Comparison of ENCODE assay signal across 26 cellular contexts in the genomic region with DNA sequence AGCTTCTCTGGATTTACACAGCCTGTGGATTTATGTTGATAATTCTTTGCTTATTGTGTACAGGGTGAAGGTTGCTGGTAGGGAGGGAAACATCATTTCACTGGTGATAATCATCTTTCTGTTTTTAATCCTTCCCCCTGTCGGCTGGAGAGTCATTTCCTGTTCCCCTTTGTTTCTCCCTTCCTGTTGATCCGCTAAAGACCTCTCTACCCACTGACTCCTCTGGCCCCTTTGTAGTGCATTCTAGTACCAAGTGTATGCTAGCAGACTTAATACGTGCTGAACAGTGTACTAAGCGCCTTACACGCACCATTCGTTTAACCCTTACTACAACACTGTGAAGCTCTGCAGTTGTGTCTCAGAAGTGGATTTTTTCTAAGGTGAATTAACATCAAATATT. TPM values are rescaled to one million over a fixed set of nuclear protein-coding genes. Genes with fewer than 3 reads are reported as not detected.
DNase-seq lines count a peak whose midpoint lies in the region; ATAC-seq and TF ChIP-seq lines count a peak whose summit lies in the region.
"Had no signal": no experiment of that assay in that cellular context is flagged by ENCODE, and none has a peak within 500 bp of the region (broad histone marks: within the 10 kb centered on the region; RNA-seq: fewer than 3 reads in every experiment).

No MANE protein-coding gene starts in this region.

- peak overlapping the region; percentile 99 for H3K27ac Mint-ChIP-seq in endothelial cell (ENCODE audit: unreplicated experiment)
- H3K27ac Mint-ChIP-seq: B cell; endodermal cell; neural progenitor cell; stimulated activated memory B cell treated with anti-CD40 and anti-IgM and Interleukin-4, amounts not matched to agents 10 μg/mL and 1 μg/mL and 100 μg/mL, for 72 hours; T-helper 17 cell had no signal

- H3K9me3 ChIP-seq in right atrium auricular region: peaks cover 0 to 6% of the 10 kb centered on the region in 2 donors
- no peaks in the 10 kb centered on the region for H3K9me3 ChIP-seq in right lobe of liver
- H3K9me3 ChIP-seq in suprapubic skin: no peaks in the 10 kb centered on the region
- H3K9me3 ChIP-seq: mucosa of descending colon, SJSA1, thyroid gland had no signal

- TF ChIP-seq POLR2A in right lobe of liver (IDR thresholded peaks at IDR 0.05) (no peak), suprapubic skin (IDR thresholded peaks at IDR 0.05) (no peak)

- H3K4me3 Mint-ChIP-seq in endothelial cell (ENCODE audit: unreplicated experiment): peak overlapping the region; percentile 26
- H3K4me3 Mint-ChIP-seq: B cell; endodermal cell; neural progenitor cell; stimulated activated memory B cell treated with anti-CD40 and anti-IgM and Interleukin-4, amounts not matched to agents 10 μg/mL and 1 μg/mL and 100 μg/mL, for 72 hours; T-helper 17 cell had no signal

- peaks cover 4% of the 10 kb centered on the region for H3K36me3 Mint-ChIP-seq in endothelial cell (ENCODE audit: low read depth, unreplicated experiment)
- H3K36me3 Mint-ChIP-seq: neural progenitor cell; stimulated activated memory B cell treated with anti-CD40 and anti-IgM and Interleukin-4, amounts not matched to agents 10 μg/mL and 1 μg/mL and 100 μg/mL, for 72 hours had no signal

- DNase-seq in Right ventricle myocardium superior (no peak), right atrium auricular region (ENCODE audit: low spot score) (no peak), endothelial cell (ENCODE audit: low spot score) (no peak), right lobe of liver (no peak), cerebellar nuclear complex (lab: John Stamatoyannopoulos, UW) (no peak), suprapubic skin (ENCODE audit: low spot score in 2 of 2) (no peak)
- DNase-seq: 8988T; activated naive CD4-positive, alpha-beta T cell treated with anti-CD3 and anti-CD28 coated beads, Interleukin-2, amount 50 U/mL, for 16 hours; activated T-cell treated with anti-CD3 and anti-CD28 coated beads, Interleukin-2, amount 50 U/mL, for 48 hours; COR-L47; endodermal cell; Kasumi-1; mucosa of descending colon; NCI-H146; NCI-H748 treated with DMSO at 0.1 percent for 48 hours; PC-3; retina; T-helper 17 cell; thyroid gland had no signal

- H3K36me3 ChIP-seq in right atrium auricular region (no peaks in the 10 kb centered on the region), right lobe of liver (no peaks in the 10 kb centered on the region), suprapubic skin (no peaks in the 10 kb centered on the region)
- H3K36me3 ChIP-seq: neural progenitor cell, SJSA1, thyroid gland had no signal

- H3K27me3 Mint-ChIP-seq in endothelial cell (ENCODE audit: unreplicated experiment): peaks cover 10% of the 10 kb centered on the region

- WGBS in right lobe of liver (ENCODE audit: insufficient coverage, low coverage, low lambda C conversion rate, missing lambda C conversion rate): 38% methylated on average over 6 of the region's 6 CpGs
- WGBS in suprapubic skin: 75% methylated on average over 6 of the region's 6 CpGs

- H3K4me3 ChIP-seq in right atrium auricular region (no peak overlapping the region), right lobe of liver (no peak overlapping the region), suprapubic skin (no peak overlapping the region)
- H3K4me3 ChIP-seq: mucosa of descending colon, neural progenitor cell, SJSA1, thyroid gland had no signal

- TF ChIP-seq EP300 in suprapubic skin (IDR thresholded peaks at IDR 0.05): no peak

- peaks cover 32% of the 10 kb centered on the region for H3K4me1 Mint-ChIP-seq in endothelial cell (ENCODE audit: unreplicated experiment)
- H3K4me1 Mint-ChIP-seq: B cell; neural progenitor cell; stimulated activated memory B cell treated with anti-CD40 and anti-IgM and Interleukin-4, amounts not matched to agents 10 μg/mL and 1 μg/mL and 100 μg/mL, for 72 hours; T-helper 17 cell had no signal

- intact Hi-C loops in Right ventricle myocardium superior (cut with DNase I) (no loop called here), right lobe of liver (cut with DNase I) (no loop called here)

- TF ChIP-seq CTCF in right atrium auricular region (IDR thresholded peaks at IDR 0.05): no peak
- TF ChIP-seq CTCF in endothelial cell (IDR thresholded peaks at IDR 0.05; ENCODE audit: unreplicated experiment): no peak
- no peak for TF ChIP-seq CTCF in right lobe of liver (IDR thresholded peaks at IDR 0.05)
- no peak for TF ChIP-seq CTCF in suprapubic skin (IDR thresholded peaks at IDR 0.05)

- H3K27me3 ChIP-seq in right atrium auricular region (no peaks in the 10 kb centered on the region), right lobe of liver (no peaks in the 10 kb centered on the region), suprapubic skin (no peaks in the 10 kb centered on the region)
- H3K27me3 ChIP-seq: neural progenitor cell, SJSA1, thyroid gland had no signal

- no peaks in the 10 kb centered on the region for H3K9me3 Mint-ChIP-seq in endothelial cell (ENCODE audit: unreplicated experiment)
- H3K9me3 Mint-ChIP-seq: neural progenitor cell; stimulated activated memory B cell treated with anti-CD40 and anti-IgM and Interleukin-4, amounts not matched to agents 10 μg/mL and 1 μg/mL and 100 μg/mL, for 72 hours had no signal

- peak; percentile 20 for ATAC-seq in Right ventricle myocardium superior (ENCODE audit: poor library complexity)
- ATAC-seq in right lobe of liver: peak; percentile 77 to 93 (median 88)
- no peak for ATAC-seq in HG02973 (IDR thresholded peaks at IDR 0.05; ENCODE audit: unreplicated experiment)
- no peak for ATAC-seq in GM18511 (IDR thresholded peaks at IDR 0.05; ENCODE audit: unreplicated experiment)
- ATAC-seq: mucosa of descending colon; PC-3; stimulated activated memory B cell treated with anti-CD40 and anti-IgM and Interleukin-4, amounts not matched to agents 10 μg/mL and 1 μg/mL and 100 μg/mL, for 72 hours; T-helper 17 cell had no signal

- H3K27ac ChIP-seq in right atrium auricular region (no peak overlapping the region), right lobe of liver (peak overlapping the region in 1 of 3 donors; percentile 6), suprapubic skin (no peak overlapping the region)
- H3K27ac ChIP-seq: neural progenitor cell, SJSA1 had no signal

- H3K4me1 ChIP-seq in right atrium auricular region (no peaks in the 10 kb centered on the region), right lobe of liver (no peaks in the 10 kb centered on the region), suprapubic skin (no peaks in the 10 kb centered on the region)
- H3K4me1 ChIP-seq: thyroid gland had no signal

RNA-seq across cellular contexts. Expression of a gene that starts 19.0 kb away (rescaled TPM):
- not detected for total RNA-seq in Right ventricle myocardium superior
- not detected for total RNA-seq in right atrium auricular region
- total RNA-seq in endothelial cell (ENCODE audit: unreplicated experiment): not detected
- total RNA-seq in right lobe of liver: not detected
- total RNA-seq in suprapubic skin: under 1 TPM in 1 of 4 donors, not detected in 3; 0.29 TPM
- total RNA-seq: B cell, endodermal cell, kidney epithelial cell, mucosa of descending colon, PC-3, SJSA1, T-helper 17 cell, thyroid gland had no signal

RNA-seq across cellular contexts. Expression of a gene that starts 26.1 kb away (rescaled TPM):
- total RNA-seq in Right ventricle myocardium superior: not detected
- total RNA-seq in right atrium auricular region: not detected
- not detected for total RNA-seq in endothelial cell (ENCODE audit: unreplicated experiment)
- total RNA-seq in right lobe of liver: not detected
- total RNA-seq in suprapubic skin: 1 to 10 TPM in 1 of 4 donors, not detected in 3; 1.1 TPM
- total RNA-seq: B cell, endodermal cell, kidney epithelial cell, mucosa of descending colon, PC-3, SJSA1, T-helper 17 cell, thyroid gland had no signal

Comparison
In these comparisons a context has a peak if more than half of its experiments do, and no peak if none do; other contexts are left out.
1. ATAC-seq: peak in Right ventricle myocardium superior (single experiment) and right lobe of liver (4 of 4); none in HG02973 (single experiment) and GM18511 (single experiment).